In the genomic region with DNA sequence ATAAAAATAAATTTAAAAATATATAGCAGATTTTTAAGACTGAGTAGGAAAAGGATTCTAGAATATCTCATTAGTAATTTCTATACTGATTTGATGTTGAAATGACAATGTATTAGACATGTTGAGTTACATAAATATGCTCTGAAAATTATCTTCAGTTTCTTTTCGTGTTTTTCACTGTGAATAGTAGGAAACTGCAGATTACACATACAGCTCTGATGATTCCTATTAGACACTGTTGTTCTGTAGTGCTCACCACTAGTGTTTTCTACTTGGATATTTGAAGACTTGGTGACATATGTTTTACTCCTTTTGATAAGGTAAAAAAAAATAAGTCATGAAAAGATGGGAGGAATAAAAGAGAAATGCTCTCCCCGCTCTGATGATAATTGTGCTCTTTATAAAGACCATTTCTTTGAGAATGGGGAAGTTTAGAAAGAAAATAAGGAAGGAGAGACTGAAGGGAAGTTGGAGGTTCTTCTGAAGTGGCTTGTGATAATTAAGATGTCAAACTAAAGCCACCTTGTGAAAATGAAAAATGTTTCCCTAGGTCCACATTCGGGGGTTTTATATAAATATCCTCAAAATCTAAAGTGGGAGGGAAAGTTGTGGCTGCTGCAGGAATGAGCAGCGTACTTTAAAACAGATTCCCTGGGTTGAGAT, we compare ENCODE assay signal across 19 cellular contexts. TPM values are rescaled to one million over a fixed set of nuclear protein-coding genes. Genes with fewer than 3 reads are reported as not detected.
"Had no signal": no experiment of that assay in that cellular context is flagged by ENCODE, and none has a peak within 500 bp of the region (broad histone marks: within the 10 kb centered on the region; RNA-seq: fewer than 3 reads in every experiment).

No MANE protein-coding gene starts in this region.

- H3K9me3 Mint-ChIP-seq: activated B cell treated with CpG ODN at 0.5 μM for 24 hours; activated naive CD4-positive, alpha-beta T cell treated with anti-CD3 and anti-CD28 coated beads, Interleukin-2, amount 50 U/mL, for 72 hours had no signal

- H3K9me3 ChIP-seq: body of pancreas, gastrocnemius medialis, heart right ventricle, upper lobe of right lung had no signal

- H3K4me3 Mint-ChIP-seq: activated B cell treated with CpG ODN at 0.5 μM for 24 hours had no signal

- H3K36me3 Mint-ChIP-seq: activated naive CD4-positive, alpha-beta T cell treated with anti-CD3 and anti-CD28 coated beads, Interleukin-2, amount 50 U/mL, for 72 hours had no signal

- H3K4me1 ChIP-seq: body of pancreas, heart right ventricle, upper lobe of right lung had no signal

- H3K27ac Mint-ChIP-seq: activated B cell treated with CpG ODN at 0.5 μM for 24 hours; activated naive CD4-positive, alpha-beta T cell treated with anti-CD3 and anti-CD28 coated beads, Interleukin-2, amount 50 U/mL, for 72 hours had no signal

- ATAC-seq: body of pancreas, gastrocnemius medialis, heart right ventricle, left ventricle myocardium superior, upper lobe of right lung had no signal

- H3K27ac ChIP-seq: body of pancreas, gastrocnemius medialis, heart right ventricle, upper lobe of right lung had no signal

- H3K36me3 ChIP-seq: gastrocnemius medialis, heart right ventricle, upper lobe of right lung had no signal

- H3K27me3 ChIP-seq: body of pancreas, gastrocnemius medialis, heart right ventricle, upper lobe of right lung had no signal

- DNase-seq: activated B cell treated with CpG ODN at 0.5 μM for 24 hours; activated CD4-positive, alpha-beta T cell treated with anti-CD3 and anti-CD28 coated beads, Interleukin-2, amount 50 U/mL, for 1 hour; activated effector memory CD4-positive, alpha-beta T cell treated with Interleukin-2 at 50 U/mL for 16 hours; amniotic stem cell; body of pancreas; central memory CD4-positive, alpha-beta T cell; effector memory CD4-positive, alpha-beta T cell; gastrocnemius medialis; heart right ventricle; left ventricle myocardium superior; mesendoderm; stimulated activated CD4-positive, alpha-beta T cell treated with anti-CD3 and anti-CD28 coated beads, Interleukin-12 subunit alpha, Interleukin-12 subunit beta, amount 100 ng/mL, for 4 hours; stimulated activated naive CD4-positive, alpha-beta T cell; T-helper 9 cell; upper lobe of right lung had no signal

- H3K4me3 ChIP-seq: body of pancreas, gastrocnemius medialis, heart right ventricle, upper lobe of right lung had no signal

RNA-seq across cellular contexts. Expression of gene SLC9A2, which starts 52.9 kb away (rescaled TPM):
- total RNA-seq: activated B cell treated with CpG ODN at 0.5 μM for 24 hours; activated CD8-positive, alpha-beta memory T cell treated with anti-CD3 and anti-CD28 coated beads for 36 hours; fibroblast of lung; osteocyte had no signal
- polyA plus RNA-seq: fibroblast of lung had no signal
